ENCODE assay signal across 26 cellular contexts in genomic region chr1:111730282-111730681, GRCh38. TPM values are rescaled to one million over a fixed set of nuclear protein-coding genes. Genes with fewer than 3 reads are reported as not detected.
DNase-seq lines count a peak whose midpoint lies in the region; ATAC-seq and TF ChIP-seq lines count a peak whose summit lies in the region.
"Had no signal": no experiment of that assay in that cellular context is flagged by ENCODE, and none has a peak within 500 bp of the region (broad histone marks: within the 10 kb centered on the region; RNA-seq: fewer than 3 reads in every experiment).

No MANE protein-coding gene starts in this region.

- H3K36me3 ChIP-seq in heart right ventricle: peaks cover 0 to 28% (median 10%) of the 10 kb centered on the region in 9 donors
- peaks cover 0 to 19% of the 10 kb centered on the region in 2 donors for H3K36me3 ChIP-seq in gastroesophageal sphincter
- H3K36me3 ChIP-seq in OCI-LY7 (ENCODE audit: insufficient read depth, low read length): no peaks in the 10 kb centered on the region
- H3K36me3 ChIP-seq: right lobe of liver, uterus had no signal

- in situ Hi-C loops in GM13976 (cut with MboI; ENCODE audit: low sequenced_read_pairs, unreplicated experiment): no loop called here

- peak overlapping the region; percentile 7 for H3K27ac Mint-ChIP-seq in neural crest cell (ENCODE audit: unreplicated experiment)
- H3K27ac Mint-ChIP-seq: activated naive CD8-positive, alpha-beta T cell treated with anti-CD3 and anti-CD28 coated beads, Interleukin-2, amount 10 ng/mL, durations not matched to agents 7 days and 5 days; CD4-positive, alpha-beta T cell; mesothelial cell of epicardium; stimulated activated memory B cell treated with anti-CD40 and anti-IgM and Interleukin-4, amounts not matched to agents 10 μg/mL and 1 μg/mL and 100 μg/mL, for 72 hours had no signal

- TF ChIP-seq EP300 in gastroesophageal sphincter (IDR thresholded peaks at IDR 0.05): no peak

- H3K4me2 ChIP-seq in OCI-LY7 (ENCODE audit: low read length): no peak overlapping the region
- H3K4me2 ChIP-seq: PC-9 had no signal

- TF ChIP-seq CTCF in heart right ventricle (IDR thresholded peaks at IDR 0.05) (no peak), gastroesophageal sphincter (IDR thresholded peaks at IDR 0.05) (no peak), neural crest cell (conservative IDR thresholded peaks at IDR 0.05) (no peak), OCI-LY7 (conservative IDR thresholded peaks at IDR 0.05; ENCODE audit: low read length) (no peak), lower leg skin (IDR thresholded peaks at IDR 0.05) (no peak), GM13976 (IDR thresholded peaks at IDR 0.05; ENCODE audit: borderline replicate concordance, control extremely low read depth, extremely low read depth, insufficient read depth, missing control alignments) (no peak)

- POLR2A ChIA-PET in OCI-LY7 (lab: Charles Lee): interaction anchor here (2.8 kb wide), 1 partner anchor 9 kb away, joined by 10 read pairs; the partner anchor contains the start of gene INKA2

- H3K36me3 Mint-ChIP-seq in neural crest cell (ENCODE audit: low read depth): no peaks in the 10 kb centered on the region
- H3K36me3 Mint-ChIP-seq: activated naive CD8-positive, alpha-beta T cell treated with anti-CD3 and anti-CD28 coated beads, Interleukin-2, amount 10 ng/mL, durations not matched to agents 7 days and 5 days; mesothelial cell of epicardium; naive thymus-derived CD8-positive, alpha-beta T cell; stimulated activated memory B cell treated with anti-CD40 and anti-IgM and Interleukin-4, amounts not matched to agents 10 μg/mL and 1 μg/mL and 100 μg/mL, for 72 hours had no signal

- BruUV-seq in OCI-LY7 (replicated peaks; lab: Mats Ljungman, UMichigan): no TSS peak

- ATAC-seq in heart right ventricle (no peak), Right ventricle myocardium inferior (no peak), gastroesophageal sphincter (no peak), HG03097 (IDR thresholded peaks at IDR 0.05; ENCODE audit: low FRiP score, unreplicated experiment) (no peak)
- ATAC-seq: left lobe of liver; naive thymus-derived CD8-positive, alpha-beta T cell; right lobe of liver; stimulated activated memory B cell treated with anti-CD40 and anti-IgM and Interleukin-4, amounts not matched to agents 10 μg/mL and 1 μg/mL and 100 μg/mL, for 72 hours had no signal

- H3K4me1 ChIP-seq in heart right ventricle (peaks cover 25 to 94% (median 74%) of the 10 kb centered on the region in 9 donors), gastroesophageal sphincter (peaks cover 0 to 78% (median 36%) of the 10 kb centered on the region in 3 donors), OCI-LY7 (ENCODE audit: insufficient read depth, low read length, poor library complexity, severe bottlenecking) (no peaks in the 10 kb centered on the region)
- H3K4me1 ChIP-seq: right lobe of liver had no signal

- CTCF ChIA-PET in OCI-LY7 (lab: Charles Lee; ENCODE audit: unreplicated experiment): no interaction called here

- H3K9me2 ChIP-seq in OCI-LY7 (ENCODE audit: insufficient read depth, low read length): no peaks in the 10 kb centered on the region

- intact Hi-C loops in heart right ventricle (cut with DNase I) (loop anchor here in 1 of 10 donors (10.0 kb wide), 1 partner anchor 975 kb away; the partner anchor contains the start of gene RHOC), Right ventricle myocardium inferior (cut with DNase I) (no loop called here), OCI-LY7 (cut with micrococcal nuclease; ENCODE audit: unreplicated experiment) (no loop called here), lower leg skin (cut with DNase I; ENCODE audit: low total_unique reads) (no loop called here)

- H3K27me3 ChIP-seq in heart right ventricle: no peaks in the 10 kb centered on the region
- no peaks in the 10 kb centered on the region for H3K27me3 ChIP-seq in gastroesophageal sphincter
- H3K27me3 ChIP-seq: right lobe of liver, uterus had no signal

- peak overlapping the region in 9 of 10 donors; percentile 53 to 88 (median 79) for H3K27ac ChIP-seq in heart right ventricle
- H3K27ac ChIP-seq in gastroesophageal sphincter: peak overlapping the region in 3 of 4 donors; percentile 0 to 51 (median 27)
- H3K27ac ChIP-seq in OCI-LY7 (ENCODE audit: low read depth, low read length, poor library complexity, severe bottlenecking): no peak overlapping the region
- H3K27ac ChIP-seq: PC-9, right lobe of liver, uterus had no signal

- H3K4me3 ChIP-seq in heart right ventricle: no peak overlapping the region
- no peak overlapping the region for H3K4me3 ChIP-seq in gastroesophageal sphincter
- H3K4me3 ChIP-seq in OCI-LY7 (ENCODE audit: low read depth, low read length, poor library complexity, severe bottlenecking): no peak overlapping the region
- H3K4me3 ChIP-seq in lower leg skin (ENCODE audit: low read depth, poor library complexity, severe bottlenecking): no peak overlapping the region
- H3K4me3 ChIP-seq: PC-9, right lobe of liver, uterus had no signal

- DNase-seq in heart right ventricle (no peak), Right ventricle myocardium inferior (ENCODE audit: missing footprints) (no peak), neural crest cell (ENCODE audit: low read depth, low spot score) (no peak), OCI-LY7 (ENCODE audit: low spot score) (no peak), lower leg skin (ENCODE audit: low spot score in 2 of 2) (no peak), GM13976 (ENCODE audit: low spot score) (no peak)
- DNase-seq: activated CD4-positive, alpha-beta T cell treated with anti-CD3 and anti-CD28 coated beads for 48 hours; activated gamma-delta T cell; activated naive CD8-positive, alpha-beta T cell treated with anti-CD3 and anti-CD28 coated beads, Interleukin-2, amount 10 ng/mL, durations not matched to agents 7 days and 5 days; CD4-positive, alpha-beta T cell; DMS 273 treated with DMSO at 0.1 percent for 48 hours; naive thymus-derived CD8-positive, alpha-beta T cell; NCI-H1092 treated with DMSO at 0.1 percent for 48 hours; NCI-H187; NK-92 treated with Interleukin-12 subunit alpha and Interleukin-12 subunit beta, amount 100 ng/mL, for 24 hours; PC-9; right lobe of liver; SHP77; stimulated activated CD4-positive, alpha-beta T cell treated with anti-CD3 and anti-CD28 coated beads, Interleukin-12 subunit alpha, Interleukin-12 subunit beta, amount 100 ng/mL, for 4 hours; stimulated activated CD4-positive, alpha-beta T cell treated with anti-CD3 and anti-CD28 coated beads, Interleukin-4, amount 100 ng/mL, for 24 hours; uterus had no signal

- H3K9me3 Mint-ChIP-seq in neural crest cell: no peaks in the 10 kb centered on the region
- H3K9me3 Mint-ChIP-seq: activated naive CD8-positive, alpha-beta T cell treated with anti-CD3 and anti-CD28 coated beads, Interleukin-2, amount 10 ng/mL, durations not matched to agents 7 days and 5 days; CD4-positive, alpha-beta T cell; mesothelial cell of epicardium; naive thymus-derived CD8-positive, alpha-beta T cell; stimulated activated memory B cell treated with anti-CD40 and anti-IgM and Interleukin-4, amounts not matched to agents 10 μg/mL and 1 μg/mL and 100 μg/mL, for 72 hours had no signal

- H2AFZ ChIP-seq in OCI-LY7 (ENCODE audit: low read length): no peak overlapping the region
- H2AFZ ChIP-seq: PC-9 had no signal

- no peaks in the 10 kb centered on the region for H4K20me1 ChIP-seq in OCI-LY7 (ENCODE audit: insufficient read depth, low read length)

- H3K4me1 Mint-ChIP-seq in neural crest cell: peaks cover 23% of the 10 kb centered on the region

- peaks cover 2% of the 10 kb centered on the region for H3K27me3 Mint-ChIP-seq in neural crest cell (ENCODE audit: low read depth)
- H3K27me3 Mint-ChIP-seq: CD4-positive, alpha-beta T cell; stimulated activated memory B cell treated with anti-CD40 and anti-IgM and Interleukin-4, amounts not matched to agents 10 μg/mL and 1 μg/mL and 100 μg/mL, for 72 hours had no signal

- H3K4me3 Mint-ChIP-seq in neural crest cell: no peak overlapping the region
- H3K4me3 Mint-ChIP-seq: activated naive CD8-positive, alpha-beta T cell treated with anti-CD3 and anti-CD28 coated beads, Interleukin-2, amount 10 ng/mL, durations not matched to agents 7 days and 5 days; CD4-positive, alpha-beta T cell; mesothelial cell of epicardium; naive thymus-derived CD8-positive, alpha-beta T cell; stimulated activated memory B cell treated with anti-CD40 and anti-IgM and Interleukin-4, amounts not matched to agents 10 μg/mL and 1 μg/mL and 100 μg/mL, for 72 hours had no signal

- H3K79me2 ChIP-seq in OCI-LY7 (ENCODE audit: insufficient read depth, low read depth, low read length): no peaks in the 10 kb centered on the region

- H3K9me3 ChIP-seq in heart right ventricle: no peaks in the 10 kb centered on the region
- H3K9me3 ChIP-seq in gastroesophageal sphincter: no peaks in the 10 kb centered on the region
- no peaks in the 10 kb centered on the region for H3K9me3 ChIP-seq in OCI-LY7 (ENCODE audit: low read length)
- H3K9me3 ChIP-seq: right lobe of liver, uterus had no signal

- TF ChIP-seq POLR2A in gastroesophageal sphincter (IDR thresholded peaks at IDR 0.05) (no peak), lower leg skin (IDR thresholded peaks at IDR 0.05) (no peak)

- WGBS in heart right ventricle, 2 donors: 59 to 61% methylated on average over 6 of the region's 6 CpGs
- 45 to 53% methylated on average over 6 of the region's 6 CpGs for WGBS in gastroesophageal sphincter (ENCODE audit: low coverage in 1 of 2), 2 donors
- WGBS in lower leg skin, 2 donors: 52 to 62% methylated on average over 6 of the region's 6 CpGs

RNA-seq across cellular contexts. Expression of gene INKA2, which starts 8.9 kb away (rescaled TPM):
- 10 to 100 TPM in 9 of 10 donors, 1 to 10 TPM in 1; 8.7 to 34.6 (median 14.8) TPM for total RNA-seq in heart right ventricle
- polyA plus RNA-seq in heart right ventricle: 1 to 10 TPM; 6.8 to 9.9 TPM
- total RNA-seq in Right ventricle myocardium inferior: 28.5 TPM
- 10 to 100 TPM in 1 of 4 donors, 1 to 10 TPM in 3; 7.2 to 12.8 (median 8.8) TPM for total RNA-seq in gastroesophageal sphincter
- total RNA-seq in neural crest cell: 2.7 and 3.5 TPM in 2 replicates
- 3.9 and 4.1 TPM in 2 replicates for total RNA-seq in OCI-LY7 (2014; rRNA removed; shearing (Covaris generic))
- 10.8 and 12.2 TPM in 2 replicates for total RNA-seq in OCI-LY7 (2022)
- 1 to 10 TPM; 2.5 to 8.7 (median 4.8) TPM for total RNA-seq in lower leg skin
- polyA plus RNA-seq: naive thymus-derived CD8-positive, alpha-beta T cell had no signal

RNA-seq across cellular contexts. Expression of gene DDX20, which starts 25.4 kb away (rescaled TPM):
- 1 to 10 TPM; 5.0 to 10.0 (median 6.5) TPM for total RNA-seq in heart right ventricle
- polyA plus RNA-seq in heart right ventricle: 1 to 10 TPM; 4.0 to 4.1 TPM
- total RNA-seq in Right ventricle myocardium inferior: 6.6 TPM
- total RNA-seq in gastroesophageal sphincter: 10 to 100 TPM; 11.6 to 24.4 (median 14.8) TPM
- 25.7 and 26.7 TPM in 2 replicates for total RNA-seq in neural crest cell
- 28.8 and 32.9 TPM in 2 replicates for total RNA-seq in OCI-LY7 (2014; rRNA removed; shearing (Covaris generic))
- 23.0 and 30.0 TPM in 2 replicates for total RNA-seq in OCI-LY7 (2022)
- 10 to 100 TPM; 11.9 to 21.5 (median 16.2) TPM for total RNA-seq in lower leg skin
